In the genomic region with DNA sequence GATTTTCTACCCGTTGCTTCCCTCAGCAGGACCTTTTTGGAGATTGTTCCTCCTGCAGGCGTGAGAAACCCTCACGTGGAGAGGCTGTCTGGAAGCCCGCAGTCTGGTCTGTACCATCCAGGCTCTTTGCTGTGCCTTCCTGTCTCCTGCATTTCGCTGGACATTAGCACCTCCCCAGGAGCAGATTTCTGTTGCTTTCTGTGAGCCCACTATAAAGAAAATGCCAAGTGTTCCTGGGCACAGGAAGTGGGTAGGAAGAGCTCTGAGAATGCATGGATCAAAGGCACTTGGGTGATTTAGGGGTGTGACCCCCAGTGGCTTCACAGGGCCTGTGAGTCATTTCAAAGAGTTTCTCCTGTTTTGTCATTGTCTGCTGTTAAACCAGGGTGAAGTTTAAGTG, we compare ENCODE assay signal across 10 cellular contexts. TPM values are rescaled to one million over a fixed set of nuclear protein-coding genes. Genes with fewer than 3 reads are reported as not detected.
DNase-seq lines count a peak whose midpoint lies in the region; ATAC-seq and TF ChIP-seq lines count a peak whose summit lies in the region.
"Had no signal": no experiment of that assay in that cellular context is flagged by ENCODE, and none has a peak within 500 bp of the region (broad histone marks: within the 10 kb centered on the region; RNA-seq: fewer than 3 reads in every experiment).

No MANE protein-coding gene starts in this region.

- H3K9me3 ChIP-seq in HUES48 (ENCODE audit: control insufficient read depth, insufficient read depth, low read length) (no peaks in the 10 kb centered on the region), thoracic aorta (no peaks in the 10 kb centered on the region)

- no peaks in the 10 kb centered on the region for H3K36me3 Mint-ChIP-seq in activated CD8-positive, alpha-beta memory T cell treated with anti-CD3 and anti-CD28 coated beads, Interleukin-2, amount 10 ng/mL, durations not matched to agents 7 days and 5 days

- TF ChIP-seq CTCF in brain microvascular endothelial cell (IDR thresholded peaks at IDR 0.05; ENCODE audit: low read depth, low read length, missing control alignments) = no peak
- TF ChIP-seq CTCF in thoracic aorta (IDR thresholded peaks at IDR 0.05) = no peak

- no peaks in the 10 kb centered on the region for H3K4me1 Mint-ChIP-seq in activated CD8-positive, alpha-beta memory T cell treated with anti-CD3 and anti-CD28 coated beads, Interleukin-2, amount 10 ng/mL, durations not matched to agents 7 days and 5 days

- in situ Hi-C loops in brain microvascular endothelial cell (cut with HindIII; ENCODE audit: low pct_ligation_motif_present, low sequenced_read_pairs) = no loop called here

- no peak for DNase-seq in brain microvascular endothelial cell
- peak; percentile 58 for DNase-seq in iris pigment epithelial cell (ENCODE audit: low read depth)
- no peak for DNase-seq in thoracic aorta (ENCODE audit: low spot score)
- no peak for DNase-seq in D341Med (ENCODE audit: low spot score)
- DNase-seq in NOMO-1 treated with dmso at 0.1 percent for 144 hours (lab: John Stamatoyannopoulos, UW; ENCODE audit: unreplicated experiment) = no peak
- no peak for DNase-seq in activated CD8-positive, alpha-beta memory T cell treated with anti-CD3 and anti-CD28 coated beads, Interleukin-2, amount 10 ng/mL, durations not matched to agents 7 days and 5 days
- DNase-seq: effector CD8-positive, alpha-beta T cell; NCI-H1694 had no signal

- H3K4me3 ChIP-seq in HUES48 (ENCODE audit: low read depth, low read length) (no peak overlapping the region), brain microvascular endothelial cell (ENCODE audit: low read depth, low read length) (no peak overlapping the region), thoracic aorta (no peak overlapping the region)

- H3K9me3 Mint-ChIP-seq in activated CD8-positive, alpha-beta memory T cell treated with anti-CD3 and anti-CD28 coated beads, Interleukin-2, amount 10 ng/mL, durations not matched to agents 7 days and 5 days (ENCODE audit: low read depth) = peaks cover 3% of the 10 kb centered on the region

- no peak overlapping the region for H3K27ac Mint-ChIP-seq in activated CD8-positive, alpha-beta memory T cell treated with anti-CD3 and anti-CD28 coated beads, Interleukin-2, amount 10 ng/mL, durations not matched to agents 7 days and 5 days

- CTCF ChIA-PET in activated CD8-positive, alpha-beta memory T cell treated with anti-CD3 and anti-CD28 coated beads, Interleukin-2, amount 10 ng/mL, durations not matched to agents 7 days and 5 days (lab: Charles Lee) = no interaction called here

- peak overlapping the region; percentile 46 for H3K27ac ChIP-seq in HUES48 (ENCODE audit: low read depth, low read length)
- peak overlapping the region; percentile 72 for H3K27ac ChIP-seq in brain microvascular endothelial cell
- peak overlapping the region; percentile 22 to 35 for H3K27ac ChIP-seq in thoracic aorta

- H3K27me3 ChIP-seq in HUES48 (ENCODE audit: control insufficient read depth, insufficient read depth, low read length) (no peaks in the 10 kb centered on the region), brain microvascular endothelial cell (replicated peaks) (no peaks in the 10 kb centered on the region), thoracic aorta (replicated peaks; ENCODE audit: insufficient read depth) (no peaks in the 10 kb centered on the region)

- H3K4me3 Mint-ChIP-seq in activated CD8-positive, alpha-beta memory T cell treated with anti-CD3 and anti-CD28 coated beads, Interleukin-2, amount 10 ng/mL, durations not matched to agents 7 days and 5 days = no peak overlapping the region

- no peaks in the 10 kb centered on the region for H3K36me3 ChIP-seq in HUES48 (ENCODE audit: control insufficient read depth, insufficient read depth, low read length)
- no peaks in the 10 kb centered on the region for H3K36me3 ChIP-seq in brain microvascular endothelial cell (replicated peaks)
- no peaks in the 10 kb centered on the region for H3K36me3 ChIP-seq in thoracic aorta

- ATAC-seq in thoracic aorta (ENCODE audit: insufficient number of reproducible peaks, low FRiP score, low read depth) = no peak
- ATAC-seq in GM19452 (IDR thresholded peaks at IDR 0.05; ENCODE audit: unreplicated experiment) = no peak
- ATAC-seq in activated CD8-positive, alpha-beta memory T cell treated with anti-CD3 and anti-CD28 coated beads, Interleukin-2, amount 10 ng/mL, durations not matched to agents 7 days and 5 days = no peak

- H3K27me3 Mint-ChIP-seq in activated CD8-positive, alpha-beta memory T cell treated with anti-CD3 and anti-CD28 coated beads, Interleukin-2, amount 10 ng/mL, durations not matched to agents 7 days and 5 days = peaks cover 7% of the 10 kb centered on the region

- H3K4me1 ChIP-seq in HUES48 (ENCODE audit: control insufficient read depth, insufficient read depth, low read length) (no peaks in the 10 kb centered on the region), thoracic aorta (ENCODE audit: control insufficient read depth in 1 of 2, low read depth in 2 of 2) (peaks cover 23 to 60% of the 10 kb centered on the region in 2 donors)

- H3K9ac ChIP-seq in HUES48 (ENCODE audit: low read depth, low read length) = no peak overlapping the region

RNA-seq across cellular contexts. Expression of a gene that starts 27.3 kb away (rescaled TPM):
- total RNA-seq in thoracic aorta = 100 to 1,000 TPM; 415 to 524 TPM
- total RNA-seq in activated CD8-positive, alpha-beta memory T cell treated with anti-CD3 and anti-CD28 coated beads, Interleukin-2, amount 10 ng/mL, durations not matched to agents 7 days and 5 days = 100 to 1,000 TPM in 1 of 2 experiments, 10 to 100 TPM in 1; 82.9 to 109 TPM
